In the genomic region with DNA sequence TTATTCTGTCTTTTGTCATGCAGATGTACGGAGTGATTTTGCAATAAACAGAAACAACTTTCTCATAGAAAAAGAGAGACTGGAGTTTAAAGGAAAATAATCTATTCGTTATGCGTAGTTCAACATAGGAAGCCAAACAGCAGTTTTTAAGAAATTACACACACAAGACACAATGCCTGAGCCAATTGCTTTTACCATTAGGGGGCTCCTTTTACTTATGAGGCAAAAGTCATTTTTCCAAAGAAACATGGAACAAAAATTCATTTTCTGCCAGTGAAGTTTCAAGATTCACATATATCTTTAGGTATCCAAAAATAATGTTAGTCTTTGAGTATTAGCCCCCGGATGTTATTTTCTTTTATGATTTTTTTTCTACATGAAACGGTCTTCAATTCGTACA, we compare ENCODE assay signal across 22 cellular contexts. TPM values are rescaled to one million over a fixed set of nuclear protein-coding genes. Genes with fewer than 3 reads are reported as not detected.
DNase-seq lines count a peak whose midpoint lies in the region; ATAC-seq and TF ChIP-seq lines count a peak whose summit lies in the region.
"Had no signal": no experiment of that assay in that cellular context is flagged by ENCODE, and none has a peak within 500 bp of the region (broad histone marks: within the 10 kb centered on the region; RNA-seq: fewer than 3 reads in every experiment).

No MANE protein-coding gene starts in this region.

- DNase-seq in GM23248 (peak; percentile 25), fibroblast of mammary gland (ENCODE audit: low read depth) (peak; percentile 16), osteocyte (ENCODE audit: extremely low spot score, unreplicated experiment) (no peak), NCI-H774 (lab: John Stamatoyannopoulos, UW) (no peak)
- DNase-seq: ACHN; CD8-positive, alpha-beta memory T cell; DND-41; GDM1; MV-4-11; NCI-H1417 treated with DMSO at 0.1 percent for 48 hours; NCI-H2029 treated with DMSO at 0.1 percent for 48 hours; NCI-H524; NK-92 treated with Interleukin-12 subunit alpha and Interleukin-12 subunit beta, amount 100 ng/mL, for 24 hours; PC-9 had no signal

- H3K4me3 Mint-ChIP-seq in osteocyte (ENCODE audit: unreplicated experiment), result no peak overlapping the region
- H3K4me3 Mint-ChIP-seq: CD8-positive, alpha-beta memory T cell; IgD-negative memory B cell had no signal

- WGBS in GM23248 (ENCODE audit: low coverage in 1 of 2, low lambda C conversion rate in 2 of 2, missing lambda C conversion rate in 2 of 2), 2 experiments, result 85% methylated on average over 6 of the region's 6 CpGs

- H3K79me2 ChIP-seq in GM23248 (ENCODE audit: insufficient read depth), result no peaks in the 10 kb centered on the region

- H3K36me3 Mint-ChIP-seq in osteocyte (ENCODE audit: unreplicated experiment), result peaks cover 6% of the 10 kb centered on the region
- H3K36me3 Mint-ChIP-seq: CD8-positive, alpha-beta memory T cell; IgD-negative memory B cell had no signal

- H3K4me3 ChIP-seq in GM23248, result no peak overlapping the region
- H3K4me3 ChIP-seq in fibroblast of mammary gland (ENCODE audit: control insufficient read depth, low read depth, low read length), result no peak overlapping the region
- H3K4me3 ChIP-seq: PC-9 had no signal

- H3K9me3 ChIP-seq in GM23248 (ENCODE audit: low read depth), result no peaks in the 10 kb centered on the region

- no peaks in the 10 kb centered on the region for H4K20me1 ChIP-seq in GM23248 (ENCODE audit: insufficient read depth)

- H2AFZ ChIP-seq in GM23248, result no peak overlapping the region
- H2AFZ ChIP-seq: PC-9 had no signal

- no peaks in the 10 kb centered on the region for H3K27me3 ChIP-seq in GM23248 (replicated peaks; ENCODE audit: insufficient read depth)

- no peaks in the 10 kb centered on the region for H3K36me3 ChIP-seq in GM23248 (ENCODE audit: low read depth)

- no peak overlapping the region for H3K4me2 ChIP-seq in GM23248 (ENCODE audit: unreplicated experiment)
- H3K4me2 ChIP-seq: PC-9 had no signal

- H3K9ac ChIP-seq in GM23248, result no peak overlapping the region

- H3F3A ChIP-seq in GM23248 (ENCODE audit: insufficient read depth), result no peaks in the 10 kb centered on the region

- H3K9me2 ChIP-seq in GM23248 (ENCODE audit: insufficient read depth), result no peaks in the 10 kb centered on the region

- in situ Hi-C loops in GM23248 (cut with MboI), result no loop called here

- H3K4me1 ChIP-seq in GM23248 (ENCODE audit: insufficient read depth), result no peaks in the 10 kb centered on the region

- TF ChIP-seq CTCF in VCaP (conservative IDR thresholded peaks at IDR 0.05) (peak; percentile 62), fibroblast of mammary gland (conservative IDR thresholded peaks at IDR 0.05; ENCODE audit: control insufficient read depth, insufficient read depth, low read depth, low read length) (peak; percentile 44), osteocyte (IDR thresholded peaks at IDR 0.05) (peak; percentile 49)

- peaks cover 10% of the 10 kb centered on the region for H3K9me3 Mint-ChIP-seq in osteocyte (ENCODE audit: unreplicated experiment)
- H3K9me3 Mint-ChIP-seq: IgD-negative memory B cell had no signal

- no peak overlapping the region for H3K27ac ChIP-seq in GM23248
- H3K27ac ChIP-seq in VCaP, result no peak overlapping the region
- H3K27ac ChIP-seq: PC-9 had no signal

- no peak overlapping the region for H3K27ac Mint-ChIP-seq in osteocyte (ENCODE audit: unreplicated experiment)
- H3K27ac Mint-ChIP-seq: CD8-positive, alpha-beta memory T cell; IgD-negative memory B cell had no signal

- ATAC-seq in HG02610 (IDR thresholded peaks at IDR 0.05; ENCODE audit: unreplicated experiment) (no peak), HG03280 (IDR thresholded peaks at IDR 0.05; ENCODE audit: unreplicated experiment) (no peak), HG03025 (IDR thresholded peaks at IDR 0.05; ENCODE audit: low FRiP score, unreplicated experiment) (no peak)
- ATAC-seq: Right ventricle myocardium inferior had no signal

- H3K4me1 Mint-ChIP-seq in osteocyte (ENCODE audit: unreplicated experiment), result peaks cover 2% of the 10 kb centered on the region
- H3K4me1 Mint-ChIP-seq: CD8-positive, alpha-beta memory T cell; IgD-negative memory B cell had no signal

- no peaks in the 10 kb centered on the region for H3K27me3 Mint-ChIP-seq in osteocyte (ENCODE audit: unreplicated experiment)
- H3K27me3 Mint-ChIP-seq: CD8-positive, alpha-beta memory T cell; IgD-negative memory B cell had no signal

RNA-seq across cellular contexts. Expression of a gene that starts 10.7 kb away (rescaled TPM):
- total RNA-seq in GM23248 (2014; rRNA removed; shearing (Covaris generic)), result not detected in 2 replicates
- polyA plus RNA-seq in GM23248 (2016; fragmentation: Nextera tagmentation; extraction: Ambion mirVana), result not detected in 2 replicates
- 27.5 and 28.8 TPM in 2 replicates for total RNA-seq in osteocyte
- total RNA-seq: CD8-positive, alpha-beta memory T cell; LHCN-M2; PC-9; Right ventricle myocardium inferior had no signal
- polyA plus RNA-seq: BJ; CD8-positive, alpha-beta memory T cell; IgD-negative memory B cell had no signal

Comparison
In these comparisons a context has a peak if more than half of its experiments do, and no peak if none do; other contexts are left out.
1. DNase-seq: peak in GM23248 (single experiment) and fibroblast of mammary gland (single experiment); none in osteocyte (single experiment) and NCI-H774 (single experiment).
2. RNA of a gene that starts 10.7 kb away (total RNA-seq): 27.5 to 28.8 TPM in osteocyte; not detected in GM23248; every median in the first group is over 10 times any median in the second.
3. Peak in every context shown above with its lines, with median percentiles within 50 percentile points of each other: CTCF ChIP-seq.